8 cellular contexts compared by ENCODE assay signal in genomic region chr6:151690303-151690702, GRCh38.
A peak's percentile ranks its signal among the peaks of the same experiment; 100 is the strongest.
DNase-seq lines count a peak whose midpoint lies in the region; ATAC-seq and TF ChIP-seq lines count a peak whose summit lies in the region.

No MANE protein-coding gene starts in this region.

- H3K36me3 Mint-ChIP-seq in endothelial cell (ENCODE audit: low read depth, unreplicated experiment): no peaks in the 10 kb centered on the region

- no peaks in the 10 kb centered on the region for H3K36me3 ChIP-seq in effector memory CD4-positive, alpha-beta T cell (ENCODE audit: control insufficient read depth, insufficient read depth, low read length)
- H3K36me3 ChIP-seq in SJCRH30: no peaks in the 10 kb centered on the region

- H3K27ac ChIP-seq in effector memory CD4-positive, alpha-beta T cell (ENCODE audit: insufficient read depth, low read length, poor library complexity, severe bottlenecking): peak overlapping the region; percentile 28
- H3K27ac ChIP-seq in SJCRH30: no peak overlapping the region

- TF ChIP-seq CTCF in omental fat pad (IDR thresholded peaks at IDR 0.05) (no peak), endothelial cell (IDR thresholded peaks at IDR 0.05; ENCODE audit: unreplicated experiment) (no peak)

- ATAC-seq in HG03571 (IDR thresholded peaks at IDR 0.05; ENCODE audit: unreplicated experiment): peak; percentile 30
- ATAC-seq in omental fat pad (ENCODE audit: low FRiP score): peak; percentile 51

- H3K27me3 Mint-ChIP-seq in endothelial cell (ENCODE audit: unreplicated experiment): no peaks in the 10 kb centered on the region

- no peaks in the 10 kb centered on the region for H3K9me3 ChIP-seq in effector memory CD4-positive, alpha-beta T cell (ENCODE audit: control insufficient read depth, low read length)
- no peaks in the 10 kb centered on the region for H3K9me3 ChIP-seq in SJCRH30 (replicated peaks)

- peak overlapping the region; percentile 30 for H3K4me3 ChIP-seq in effector memory CD4-positive, alpha-beta T cell (ENCODE audit: insufficient read depth, low read depth, low read length, poor library complexity, severe bottlenecking)
- H3K4me3 ChIP-seq in SJCRH30: no peak overlapping the region

- H3K27me3 ChIP-seq in effector memory CD4-positive, alpha-beta T cell (replicated peaks; ENCODE audit: control insufficient read depth, insufficient read depth, low read length, poor library complexity, severe bottlenecking): no peaks in the 10 kb centered on the region
- no peaks in the 10 kb centered on the region for H3K27me3 ChIP-seq in SJCRH30

- DNase-seq in GM03348 (ENCODE audit: low spot score) (peak; percentile 62), omental fat pad (ENCODE audit: low spot score) (no peak), endothelial cell (ENCODE audit: low spot score) (no peak), SW480 (ENCODE audit: low spot score) (no peak), SJCRH30 (no peak)
- no peak for DNase-seq in effector memory CD4-positive, alpha-beta T cell
- DNase-seq in effector CD4-positive, alpha-beta T cell: no peak

- H3K4me1 ChIP-seq in effector memory CD4-positive, alpha-beta T cell (ENCODE audit: control insufficient read depth, insufficient read depth, low read length, poor library complexity, severe bottlenecking): no peaks in the 10 kb centered on the region
- H3K4me1 ChIP-seq in SJCRH30: no peaks in the 10 kb centered on the region

- H3K9me3 Mint-ChIP-seq in endothelial cell (ENCODE audit: unreplicated experiment): no peaks in the 10 kb centered on the region

- no peak overlapping the region for H3K27ac Mint-ChIP-seq in endothelial cell (ENCODE audit: unreplicated experiment)

- no peaks in the 10 kb centered on the region for H3K4me1 Mint-ChIP-seq in endothelial cell (ENCODE audit: unreplicated experiment)

- H3K4me3 Mint-ChIP-seq in endothelial cell (ENCODE audit: unreplicated experiment): no peak overlapping the region
